14 cellular contexts compared by ENCODE assay signal in genomic region chr9:93090091-93090655, GRCh38. TPM values are rescaled to one million over a fixed set of nuclear protein-coding genes. Genes with fewer than 3 reads are reported as not detected.
A peak's percentile ranks its signal among the peaks of the same experiment; 100 is the strongest.
DNase-seq lines count a peak whose midpoint lies in the region; ATAC-seq and TF ChIP-seq lines count a peak whose summit lies in the region.
"Had no signal": no experiment of that assay in that cellular context is flagged by ENCODE, and none has a peak within 500 bp of the region (broad histone marks: within the 10 kb centered on the region; RNA-seq: fewer than 3 reads in every experiment).

No MANE protein-coding gene starts in this region.

- ATAC-seq in activated naive CD8-positive, alpha-beta T cell treated with anti-CD3 and anti-CD28 coated beads, Interleukin-2, amount 50 U/mL, for 24 hours: no peak

- H3K27me3 Mint-ChIP-seq in T-helper 1 cell treated with Interleukin-12 subunit alpha and Interleukin-12 subunit beta and Interleukin-4 antibody, amounts not matched to agents 30 μg/mL and 1 μg/mL, for 36 hours (ENCODE audit: low read depth): no peaks in the 10 kb centered on the region
- H3K27me3 Mint-ChIP-seq in IgD-negative memory B cell (no peaks in the 10 kb centered on the region), neural progenitor cell (ENCODE audit: insufficient read depth, low read depth) (peaks cover 8% of the 10 kb centered on the region)
- H3K27me3 Mint-ChIP-seq in activated naive CD8-positive, alpha-beta T cell treated with anti-CD3 and anti-CD28 coated beads, Interleukin-2, amount 50 U/mL, for 24 hours: no peaks in the 10 kb centered on the region

- in situ Hi-C loops in KBM-7 (cut with MboI; ENCODE audit: low pct_unique_long_range_greater_than_20kb, low sequenced_read_pairs): no loop called here

- H3K4me2 ChIP-seq in neural progenitor cell: no peak overlapping the region

- H3K4me3 Mint-ChIP-seq in T-helper 1 cell treated with Interleukin-12 subunit alpha and Interleukin-12 subunit beta and Interleukin-4 antibody, amounts not matched to agents 30 μg/mL and 1 μg/mL, for 36 hours: peak overlapping the region; percentile 0
- H3K4me3 Mint-ChIP-seq in IgD-negative memory B cell (peak overlapping the region in 3 of 4 donors; percentile 1 to 39 (median 3)), neural progenitor cell (peak overlapping the region; percentile 3)
- no peak overlapping the region for H3K4me3 Mint-ChIP-seq in activated naive CD8-positive, alpha-beta T cell treated with anti-CD3 and anti-CD28 coated beads, Interleukin-2, amount 50 U/mL, for 24 hours

- peaks cover 47% of the 10 kb centered on the region for H3K36me3 Mint-ChIP-seq in T-helper 1 cell treated with Interleukin-12 subunit alpha and Interleukin-12 subunit beta and Interleukin-4 antibody, amounts not matched to agents 30 μg/mL and 1 μg/mL, for 36 hours (ENCODE audit: low read depth)
- H3K36me3 Mint-ChIP-seq in IgD-negative memory B cell (peaks cover 6% of the 10 kb centered on the region), neural progenitor cell (no peaks in the 10 kb centered on the region)
- peaks cover 39% of the 10 kb centered on the region for H3K36me3 Mint-ChIP-seq in activated naive CD8-positive, alpha-beta T cell treated with anti-CD3 and anti-CD28 coated beads, Interleukin-2, amount 50 U/mL, for 24 hours (ENCODE audit: low read depth)

- DNase-seq in T-helper 1 cell: no peak
- DNase-seq in activated naive CD8-positive, alpha-beta T cell treated with anti-CD3 and anti-CD28 coated beads, Interleukin-2, amount 50 U/mL, for 24 hours: no peak
- DNase-seq in neural progenitor cell (ENCODE audit: low spot score): peak; percentile 0
- DNase-seq in NCI-H2227 (lab: John Stamatoyannopoulos, UW; ENCODE audit: unreplicated experiment): no peak
- DNase-seq in KBM-7: no peak
- no peak for DNase-seq in H7
- DNase-seq: 8988T, dermis blood vessel endothelial cell, esophagus squamous epithelium, kidney glomerular epithelial cell, NCI-H774, T-helper 9 cell had no signal

- H3K36me3 ChIP-seq in neural progenitor cell (no peaks in the 10 kb centered on the region), H7 (replicated peaks; ENCODE audit: control insufficient read depth, insufficient read depth, low read length) (peaks cover 2% of the 10 kb centered on the region)
- H3K36me3 ChIP-seq: esophagus squamous epithelium had no signal

- no peaks in the 10 kb centered on the region for H3K79me2 ChIP-seq in neural progenitor cell (ENCODE audit: low read depth)

- H3K27me3 ChIP-seq in neural progenitor cell (no peaks in the 10 kb centered on the region), H7 (ENCODE audit: control insufficient read depth, insufficient read depth, low read length) (no peaks in the 10 kb centered on the region)
- H3K27me3 ChIP-seq: esophagus squamous epithelium had no signal

- H3K4me1 ChIP-seq in neural progenitor cell: no peaks in the 10 kb centered on the region

- peaks cover 58% of the 10 kb centered on the region for H3K4me1 Mint-ChIP-seq in T-helper 1 cell treated with Interleukin-12 subunit alpha and Interleukin-12 subunit beta and Interleukin-4 antibody, amounts not matched to agents 30 μg/mL and 1 μg/mL, for 36 hours (ENCODE audit: low read depth)
- peaks cover 33 to 51% (median 48%) of the 10 kb centered on the region in 3 donors for H3K4me1 Mint-ChIP-seq in IgD-negative memory B cell
- H3K4me1 Mint-ChIP-seq in activated naive CD8-positive, alpha-beta T cell treated with anti-CD3 and anti-CD28 coated beads, Interleukin-2, amount 50 U/mL, for 24 hours: peaks cover 63% of the 10 kb centered on the region
- peaks cover 38% of the 10 kb centered on the region for H3K4me1 Mint-ChIP-seq in neural progenitor cell

- H3F3A ChIP-seq in neural progenitor cell (ENCODE audit: low read depth): peaks cover 6% of the 10 kb centered on the region

- peaks cover 16% of the 10 kb centered on the region for H3K9me3 Mint-ChIP-seq in T-helper 1 cell treated with Interleukin-12 subunit alpha and Interleukin-12 subunit beta and Interleukin-4 antibody, amounts not matched to agents 30 μg/mL and 1 μg/mL, for 36 hours
- H3K9me3 Mint-ChIP-seq in IgD-negative memory B cell (no peaks in the 10 kb centered on the region), neural progenitor cell (peaks cover 2% of the 10 kb centered on the region)
- H3K9me3 Mint-ChIP-seq in activated naive CD8-positive, alpha-beta T cell treated with anti-CD3 and anti-CD28 coated beads, Interleukin-2, amount 50 U/mL, for 24 hours: peaks cover 20% of the 10 kb centered on the region

- H3K9ac ChIP-seq in neural progenitor cell: no peak overlapping the region

- no peak for TF ChIP-seq CTCF in neural progenitor cell (IDR thresholded peaks at IDR 0.05)

- H3K4me3 ChIP-seq in neural progenitor cell (no peak overlapping the region), H7 (ENCODE audit: insufficient read depth, low read depth, low read length) (no peak overlapping the region)
- H3K4me3 ChIP-seq: esophagus squamous epithelium had no signal

- H3K9me3 ChIP-seq in neural progenitor cell (ENCODE audit: low read depth): no peaks in the 10 kb centered on the region

- no peak overlapping the region for H3K27ac ChIP-seq in neural progenitor cell
- H3K27ac ChIP-seq: esophagus squamous epithelium had no signal

- H2AFZ ChIP-seq in neural progenitor cell (replicated peaks): no peak overlapping the region

- H3K27ac Mint-ChIP-seq in T-helper 1 cell treated with Interleukin-12 subunit alpha and Interleukin-12 subunit beta and Interleukin-4 antibody, amounts not matched to agents 30 μg/mL and 1 μg/mL, for 36 hours: peak overlapping the region; percentile 67
- H3K27ac Mint-ChIP-seq in IgD-negative memory B cell (peak overlapping the region in 1 of 3 donors; percentile 97), neural progenitor cell (no peak overlapping the region)
- peak overlapping the region; percentile 23 for H3K27ac Mint-ChIP-seq in activated naive CD8-positive, alpha-beta T cell treated with anti-CD3 and anti-CD28 coated beads, Interleukin-2, amount 50 U/mL, for 24 hours

- H4K20me1 ChIP-seq in neural progenitor cell (ENCODE audit: low read depth): no peaks in the 10 kb centered on the region

RNA-seq across cellular contexts. Expression of gene CARD19, which starts 5.8 kb away (rescaled TPM):
- polyA plus RNA-seq in IgD-negative memory B cell: 36.2 TPM
- total RNA-seq in neural progenitor cell (ENCODE audit: low replicate concordance): 12.3 and 33.4 TPM in 2 replicates
- 46.5 and 69.8 TPM in 2 replicates for total RNA-seq in H7 (2014; rRNA removed; shearing (Covaris generic))

RNA-seq across cellular contexts. Expression of gene SUSD3, which starts 31.7 kb away (rescaled TPM):
- polyA plus RNA-seq in IgD-negative memory B cell: 96.3 TPM
- 1.8 TPM in 1 of 2 replicates, not detected in the other for total RNA-seq in neural progenitor cell (ENCODE audit: low replicate concordance)
- 20.3 and 25.1 TPM in 2 replicates for total RNA-seq in H7 (2014; rRNA removed; shearing (Covaris generic))
- total RNA-seq: dermis blood vessel endothelial cell had no signal

RNA-seq across cellular contexts. Expression of gene NINJ1, which starts 43.9 kb away (rescaled TPM):
- polyA plus RNA-seq in IgD-negative memory B cell: 8.3 TPM
- 3.9 and 27.3 TPM in 2 replicates for total RNA-seq in neural progenitor cell (ENCODE audit: low replicate concordance)
- total RNA-seq in H7 (2014; rRNA removed; shearing (Covaris generic)): 44.6 and 45.3 TPM in 2 replicates
